Comparison of ENCODE assay signal across 14 cellular contexts in the genomic region with DNA sequence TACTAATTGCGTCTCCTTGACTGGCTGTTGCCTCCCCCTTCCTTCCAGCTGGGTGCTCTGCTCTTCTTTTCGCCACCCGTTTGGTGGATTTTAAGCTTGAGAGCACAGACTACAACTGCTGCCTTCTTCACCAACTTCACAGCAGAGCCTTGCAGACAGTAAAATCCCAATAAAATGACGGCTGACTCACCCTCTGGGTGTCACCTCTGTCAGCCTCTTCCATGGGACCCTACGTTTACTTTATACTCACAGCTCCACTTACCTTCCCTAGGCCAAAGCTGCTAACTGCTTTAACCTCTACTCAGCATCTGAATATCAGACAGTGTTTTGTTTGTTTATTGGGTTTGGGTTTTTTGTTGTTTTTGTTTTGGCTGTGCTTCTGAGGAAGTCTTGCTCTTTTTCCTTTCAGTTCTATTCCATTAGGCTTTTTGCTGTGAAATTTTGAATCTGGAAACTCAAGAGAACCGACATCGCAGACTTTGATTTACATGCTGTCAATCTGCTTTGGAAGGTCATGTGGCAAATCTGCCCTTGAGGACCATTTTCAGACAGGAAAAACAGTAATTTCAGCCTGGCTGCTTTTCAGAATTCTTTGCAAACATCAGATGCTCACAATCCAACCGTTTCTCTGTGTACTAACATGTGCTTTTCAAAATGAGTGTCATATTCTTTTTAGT. TPM values are rescaled to one million over a fixed set of nuclear protein-coding genes. Genes with fewer than 3 reads are reported as not detected.
DNase-seq lines count a peak whose midpoint lies in the region; ATAC-seq, FAIRE-seq and TF ChIP-seq lines count a peak whose summit lies in the region.
"Had no signal": no experiment of that assay in that cellular context is flagged by ENCODE, and none has a peak within 500 bp of the region (broad histone marks: within the 10 kb centered on the region; RNA-seq: fewer than 3 reads in every experiment).

No MANE protein-coding gene starts in this region.

- peaks cover 6% of the 10 kb centered on the region for H3K36me3 Mint-ChIP-seq in activated CD4-positive, alpha-beta T cell treated with anti-CD3 and anti-CD28 coated beads for 36 hours (ENCODE audit: low read depth)
- H3K36me3 Mint-ChIP-seq in astrocyte (ENCODE audit: low read depth, unreplicated experiment) (peaks cover 2% of the 10 kb centered on the region), chondrocyte (ENCODE audit: low read depth) (peaks cover 2% of the 10 kb centered on the region)

- H3K4me3 Mint-ChIP-seq in activated CD4-positive, alpha-beta T cell treated with anti-CD3 and anti-CD28 coated beads for 36 hours, result no peak overlapping the region
- peak overlapping the region; percentile 3 for H3K4me3 Mint-ChIP-seq in astrocyte (ENCODE audit: unreplicated experiment)
- no peak overlapping the region for H3K4me3 Mint-ChIP-seq in chondrocyte (ENCODE audit: unreplicated experiment)
- H3K4me3 Mint-ChIP-seq: activated T-cell treated with anti-CD3 and anti-CD28 coated beads, Interleukin-2, amount 50 U/mL, for 24 hours had no signal

- no peaks in the 10 kb centered on the region for H3K9me3 ChIP-seq in astrocyte (ENCODE audit: insufficient read depth, low read depth, low read length)
- H3K9me3 ChIP-seq: ovary, upper lobe of left lung had no signal

- POLR2A ChIA-PET in activated CD4-positive, alpha-beta T cell treated with anti-CD3 and anti-CD28 coated beads for 36 hours (lab: Charles Lee), result no interaction called here

- no peak for ATAC-seq in activated CD4-positive, alpha-beta T cell treated with anti-CD3 and anti-CD28 coated beads for 36 hours
- ATAC-seq: left ventricle myocardium superior had no signal

- H3K4me1 ChIP-seq in astrocyte (ENCODE audit: insufficient read depth, low read length), result peaks cover 4% of the 10 kb centered on the region

- H3K27me3 Mint-ChIP-seq in activated CD4-positive, alpha-beta T cell treated with anti-CD3 and anti-CD28 coated beads for 36 hours, result peaks cover 6% of the 10 kb centered on the region
- H3K27me3 Mint-ChIP-seq in astrocyte (ENCODE audit: low read depth, unreplicated experiment) (no peaks in the 10 kb centered on the region), chondrocyte (ENCODE audit: low read depth) (no peaks in the 10 kb centered on the region)

- H3K4me3 ChIP-seq in astrocyte (ENCODE audit: insufficient read depth, low read depth, low read length), result peak overlapping the region; percentile 79

- CTCF ChIA-PET in activated CD4-positive, alpha-beta T cell treated with anti-CD3 and anti-CD28 coated beads for 36 hours (lab: Charles Lee), result no interaction called here

- H3K27ac ChIP-seq in astrocyte (ENCODE audit: low read depth, low read length) (no peak overlapping the region), substantia nigra (ENCODE audit: low read depth, low read length, poor library complexity, severe bottlenecking) (peak overlapping the region; percentile 66)
- H3K27ac ChIP-seq: ovary had no signal

- peak overlapping the region; percentile 23 for H3K27ac Mint-ChIP-seq in activated CD4-positive, alpha-beta T cell treated with anti-CD3 and anti-CD28 coated beads for 36 hours
- H3K27ac Mint-ChIP-seq in astrocyte (ENCODE audit: unreplicated experiment) (no peak overlapping the region), chondrocyte (ENCODE audit: unreplicated experiment) (no peak overlapping the region)
- H3K27ac Mint-ChIP-seq: activated T-cell treated with anti-CD3 and anti-CD28 coated beads, Interleukin-2, amount 50 U/mL, for 24 hours had no signal

- H2AFZ ChIP-seq in astrocyte (ENCODE audit: low read depth, low read length), result no peak overlapping the region

- H4K20me1 ChIP-seq in astrocyte (ENCODE audit: insufficient read depth, low read length), result peaks cover 49% of the 10 kb centered on the region

- peaks cover 23% of the 10 kb centered on the region for H3K4me1 Mint-ChIP-seq in activated CD4-positive, alpha-beta T cell treated with anti-CD3 and anti-CD28 coated beads for 36 hours
- H3K4me1 Mint-ChIP-seq in astrocyte (ENCODE audit: low read depth, unreplicated experiment), result peaks cover 27% of the 10 kb centered on the region
- peaks cover 32% of the 10 kb centered on the region for H3K4me1 Mint-ChIP-seq in chondrocyte (ENCODE audit: low read depth)

- no peak for DNase-seq in activated CD4-positive, alpha-beta T cell treated with anti-CD3 and anti-CD28 coated beads for 36 hours
- DNase-seq in activated CD4-positive, alpha-beta T cell treated with anti-CD3 and anti-CD28 coated beads for 4 hours, result no peak
- no peak for DNase-seq in astrocyte (ENCODE audit: low read depth)
- peak; percentile 60 for DNase-seq in inferior parietal cortex (ENCODE audit: extremely low spot score)
- DNase-seq in substantia nigra (lab: John Stamatoyannopoulos, UW), result peak in 1 of 49 donors; percentile 18
- DNase-seq in activated gamma-delta T cell treated with Interleukin-2 at 50 U/mL for 16 hours, result no peak
- DNase-seq in effector CD8-positive, alpha-beta T cell (lab: John Stamatoyannopoulos, UW), result no peak
- no peak for DNase-seq in chondrocyte (ENCODE audit: low spot score)
- DNase-seq: activated T-cell treated with anti-CD3 and anti-CD28 coated beads, Interleukin-2, amount 50 U/mL, for 24 hours; amniotic stem cell; left ventricle myocardium superior; ovary; upper lobe of left lung had no signal

- H3K9me3 Mint-ChIP-seq in activated CD4-positive, alpha-beta T cell treated with anti-CD3 and anti-CD28 coated beads for 36 hours (ENCODE audit: low read depth), result no peaks in the 10 kb centered on the region
- no peaks in the 10 kb centered on the region for H3K9me3 Mint-ChIP-seq in astrocyte (ENCODE audit: unreplicated experiment)
- no peaks in the 10 kb centered on the region for H3K9me3 Mint-ChIP-seq in chondrocyte (ENCODE audit: low read depth)
- H3K9me3 Mint-ChIP-seq: activated T-cell treated with anti-CD3 and anti-CD28 coated beads, Interleukin-2, amount 50 U/mL, for 24 hours had no signal

- peak overlapping the region; percentile 88 for H3K9ac ChIP-seq in astrocyte (ENCODE audit: low read length)

- H3K4me2 ChIP-seq in astrocyte (ENCODE audit: low read length), result peak overlapping the region; percentile 93

- peaks cover 61% of the 10 kb centered on the region for H3K79me2 ChIP-seq in astrocyte (ENCODE audit: insufficient read depth, low read length)

- TF ChIP-seq CTCF in astrocyte (IDR thresholded peaks at IDR 0.05; ENCODE audit: insufficient read depth, low read depth, low read length), result no peak
- no peak for TF ChIP-seq CTCF in chondrocyte (IDR thresholded peaks at IDR 0.05)

- intact Hi-C loops in activated CD4-positive, alpha-beta T cell treated with anti-CD3 and anti-CD28 coated beads for 36 hours (cut with DNase I, micrococcal nuclease), result loop anchor here (5.0 to 10.0 kb wide), 5 partner anchors 101 to 1297 kb away; partner anchors contain the start of gene MAP3K4 (in 1 of the 2)

- H3K27me3 ChIP-seq in astrocyte (ENCODE audit: insufficient read depth, low read length), result no peaks in the 10 kb centered on the region
- H3K27me3 ChIP-seq: ovary, upper lobe of left lung had no signal

- FAIRE-seq in astrocyte (lab: Jason Lieb, UNC), result no peak
- FAIRE-seq: A204.1 had no signal

- no peaks in the 10 kb centered on the region for H3K36me3 ChIP-seq in astrocyte (ENCODE audit: insufficient read depth, low read length)
- H3K36me3 ChIP-seq: ovary, upper lobe of left lung had no signal

RNA-seq across cellular contexts. Expression of gene AGPAT4, which starts 2.4 kb away (rescaled TPM):
- 1 to 10 TPM; 4.7 to 5.0 TPM for total RNA-seq in activated CD4-positive, alpha-beta T cell treated with anti-CD3 and anti-CD28 coated beads for 36 hours
- total RNA-seq in astrocyte, result 27.2 and 27.9 TPM in 2 replicates
- 11.9 to 14.2 TPM (median 12.6 TPM) in 3 replicates for total RNA-seq in chondrocyte
